In the genomic region with DNA sequence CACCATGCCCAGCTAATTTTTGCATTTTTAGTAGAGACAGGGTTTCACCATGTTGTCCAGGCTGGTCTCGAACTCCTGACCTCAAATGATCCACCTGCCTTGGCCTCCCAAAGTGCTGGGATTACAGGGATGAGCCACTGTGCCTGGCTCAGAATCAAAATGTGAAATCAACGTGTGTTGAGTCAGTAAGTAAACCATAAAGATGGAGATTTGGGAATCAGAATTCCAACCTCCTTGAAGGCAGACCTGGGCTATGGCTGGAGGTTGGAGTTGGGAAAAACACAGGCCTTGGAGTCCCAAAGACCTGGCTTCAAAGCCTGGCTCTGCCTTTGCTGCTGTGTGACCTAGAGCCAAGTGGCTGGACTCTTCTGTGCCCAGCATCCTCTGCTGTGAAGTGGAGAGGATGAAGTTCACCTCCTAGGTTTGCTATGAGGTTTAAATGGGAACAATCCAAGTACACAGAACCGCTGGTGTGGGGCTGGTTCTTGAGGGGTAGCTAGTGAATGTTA, we compare ENCODE assay signal across 1 cellular context.
TF ChIP-seq lines count a peak whose summit lies in the region.

No MANE protein-coding gene starts in this region.

TF ChIP-seq in HepG2, 621 proteins besides CTCF, POLR2A, EP300 and RAD21 (continued from another document):
- TF ChIP-seq, protein P1, sequence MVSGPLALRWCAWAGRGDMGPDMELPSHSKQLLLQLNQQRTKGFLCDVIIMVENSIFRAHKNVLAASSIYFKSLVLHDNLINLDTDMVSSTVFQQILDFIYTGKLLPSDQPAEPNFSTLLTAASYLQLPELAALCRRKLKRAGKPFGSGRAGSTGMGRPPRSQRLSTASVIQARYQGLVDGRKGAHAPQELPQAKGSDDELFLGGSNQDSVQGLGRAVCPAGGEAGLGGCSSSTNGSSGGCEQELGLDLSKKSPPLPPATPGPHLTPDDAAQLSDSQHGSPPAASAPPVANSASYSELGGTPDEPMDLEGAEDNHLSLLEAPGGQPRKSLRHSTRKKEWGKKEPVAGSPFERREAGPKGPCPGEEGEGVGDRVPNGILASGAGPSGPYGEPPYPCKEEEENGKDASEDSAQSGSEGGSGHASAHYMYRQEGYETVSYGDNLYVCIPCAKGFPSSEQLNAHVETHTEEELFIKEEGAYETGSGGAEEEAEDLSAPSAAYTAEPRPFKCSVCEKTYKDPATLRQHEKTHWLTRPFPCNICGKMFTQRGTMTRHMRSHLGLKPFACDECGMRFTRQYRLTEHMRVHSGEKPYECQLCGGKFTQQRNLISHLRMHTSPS (CRISPR knock-in tag; IDR thresholded peaks at IDR 0.05; ENCODE audit: low read depth): 0 out of 2 replicates have a peak, but pooled peaks have one; percentile 0
- TF ChIP-seq ZMYM3 (CRISPR knock-in tag; IDR thresholded peaks at IDR 0.05) (no peak), MLX (CRISPR knock-in tag; IDR thresholded peaks at IDR 0.05) (no peak), ZNF768 (CRISPR knock-in tag; IDR thresholded peaks at IDR 0.05) (peak; percentile 94), WIZ (CRISPR knock-in tag; IDR thresholded peaks at IDR 0.05) (0 out of 2 replicates have a peak, but pooled peaks have one; percentile 29), MYC (CRISPR knock-in tag; IDR thresholded peaks at IDR 0.05; ENCODE audit: borderline replicate concordance) (0 out of 2 replicates have a peak, but pooled peaks have one; percentile 5)
- TF ChIP-seq, protein P2, sequence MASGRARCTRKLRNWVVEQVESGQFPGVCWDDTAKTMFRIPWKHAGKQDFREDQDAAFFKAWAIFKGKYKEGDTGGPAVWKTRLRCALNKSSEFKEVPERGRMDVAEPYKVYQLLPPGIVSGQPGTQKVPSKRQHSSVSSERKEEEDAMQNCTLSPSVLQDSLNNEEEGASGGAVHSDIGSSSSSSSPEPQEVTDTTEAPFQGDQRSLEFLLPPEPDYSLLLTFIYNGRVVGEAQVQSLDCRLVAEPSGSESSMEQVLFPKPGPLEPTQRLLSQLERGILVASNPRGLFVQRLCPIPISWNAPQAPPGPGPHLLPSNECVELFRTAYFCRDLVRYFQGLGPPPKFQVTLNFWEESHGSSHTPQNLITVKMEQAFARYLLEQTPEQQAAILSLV (CRISPR knock-in tag; IDR thresholded peaks at IDR 0.05; ENCODE audit: borderline replicate concordance): 0 out of 2 replicates have a peak, but pooled peaks have one; percentile 62
- TF ChIP-seq, protein P3, sequence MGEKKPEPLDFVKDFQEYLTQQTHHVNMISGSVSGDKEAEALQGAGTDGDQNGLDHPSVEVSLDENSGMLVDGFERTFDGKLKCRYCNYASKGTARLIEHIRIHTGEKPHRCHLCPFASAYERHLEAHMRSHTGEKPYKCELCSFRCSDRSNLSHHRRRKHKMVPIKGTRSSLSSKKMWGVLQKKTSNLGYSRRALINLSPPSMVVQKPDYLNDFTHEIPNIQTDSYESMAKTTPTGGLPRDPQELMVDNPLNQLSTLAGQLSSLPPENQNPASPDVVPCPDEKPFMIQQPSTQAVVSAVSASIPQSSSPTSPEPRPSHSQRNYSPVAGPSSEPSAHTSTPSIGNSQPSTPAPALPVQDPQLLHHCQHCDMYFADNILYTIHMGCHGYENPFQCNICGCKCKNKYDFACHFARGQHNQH (CRISPR knock-in tag; IDR thresholded peaks at IDR 0.05): 0 out of 2 replicates have a peak, but pooled peaks have one; percentile 17
TF ChIP-seq in HepG2: peak in this region for 7.
